2 cellular contexts compared by ENCODE assay signal in the genomic region with DNA sequence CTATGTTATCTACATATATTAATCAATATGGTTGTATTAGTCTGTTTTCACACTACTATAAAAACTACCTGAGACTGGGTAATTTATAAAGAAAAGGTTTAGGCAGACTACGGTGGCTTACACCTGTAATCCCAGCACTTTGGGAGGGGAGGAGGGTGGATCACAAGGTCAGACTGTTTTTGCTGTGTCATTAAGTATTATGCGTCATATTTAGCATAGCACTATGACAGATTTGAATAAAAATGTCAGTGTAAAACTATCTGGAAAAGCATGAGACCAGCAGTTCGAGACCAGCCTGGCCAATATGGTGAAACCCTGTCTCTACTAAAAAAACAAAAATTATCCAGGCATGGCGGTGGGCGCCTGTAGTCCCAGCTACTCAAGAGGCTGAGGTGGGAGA.
TF ChIP-seq lines count a peak whose summit lies in the region.

No MANE protein-coding gene starts in this region.

TF ChIP-seq in GM23338, 12 proteins besides CTCF, POLR2A, EP300 and RAD21 (continues in another document):
- TF ChIP-seq, protein P1, sequence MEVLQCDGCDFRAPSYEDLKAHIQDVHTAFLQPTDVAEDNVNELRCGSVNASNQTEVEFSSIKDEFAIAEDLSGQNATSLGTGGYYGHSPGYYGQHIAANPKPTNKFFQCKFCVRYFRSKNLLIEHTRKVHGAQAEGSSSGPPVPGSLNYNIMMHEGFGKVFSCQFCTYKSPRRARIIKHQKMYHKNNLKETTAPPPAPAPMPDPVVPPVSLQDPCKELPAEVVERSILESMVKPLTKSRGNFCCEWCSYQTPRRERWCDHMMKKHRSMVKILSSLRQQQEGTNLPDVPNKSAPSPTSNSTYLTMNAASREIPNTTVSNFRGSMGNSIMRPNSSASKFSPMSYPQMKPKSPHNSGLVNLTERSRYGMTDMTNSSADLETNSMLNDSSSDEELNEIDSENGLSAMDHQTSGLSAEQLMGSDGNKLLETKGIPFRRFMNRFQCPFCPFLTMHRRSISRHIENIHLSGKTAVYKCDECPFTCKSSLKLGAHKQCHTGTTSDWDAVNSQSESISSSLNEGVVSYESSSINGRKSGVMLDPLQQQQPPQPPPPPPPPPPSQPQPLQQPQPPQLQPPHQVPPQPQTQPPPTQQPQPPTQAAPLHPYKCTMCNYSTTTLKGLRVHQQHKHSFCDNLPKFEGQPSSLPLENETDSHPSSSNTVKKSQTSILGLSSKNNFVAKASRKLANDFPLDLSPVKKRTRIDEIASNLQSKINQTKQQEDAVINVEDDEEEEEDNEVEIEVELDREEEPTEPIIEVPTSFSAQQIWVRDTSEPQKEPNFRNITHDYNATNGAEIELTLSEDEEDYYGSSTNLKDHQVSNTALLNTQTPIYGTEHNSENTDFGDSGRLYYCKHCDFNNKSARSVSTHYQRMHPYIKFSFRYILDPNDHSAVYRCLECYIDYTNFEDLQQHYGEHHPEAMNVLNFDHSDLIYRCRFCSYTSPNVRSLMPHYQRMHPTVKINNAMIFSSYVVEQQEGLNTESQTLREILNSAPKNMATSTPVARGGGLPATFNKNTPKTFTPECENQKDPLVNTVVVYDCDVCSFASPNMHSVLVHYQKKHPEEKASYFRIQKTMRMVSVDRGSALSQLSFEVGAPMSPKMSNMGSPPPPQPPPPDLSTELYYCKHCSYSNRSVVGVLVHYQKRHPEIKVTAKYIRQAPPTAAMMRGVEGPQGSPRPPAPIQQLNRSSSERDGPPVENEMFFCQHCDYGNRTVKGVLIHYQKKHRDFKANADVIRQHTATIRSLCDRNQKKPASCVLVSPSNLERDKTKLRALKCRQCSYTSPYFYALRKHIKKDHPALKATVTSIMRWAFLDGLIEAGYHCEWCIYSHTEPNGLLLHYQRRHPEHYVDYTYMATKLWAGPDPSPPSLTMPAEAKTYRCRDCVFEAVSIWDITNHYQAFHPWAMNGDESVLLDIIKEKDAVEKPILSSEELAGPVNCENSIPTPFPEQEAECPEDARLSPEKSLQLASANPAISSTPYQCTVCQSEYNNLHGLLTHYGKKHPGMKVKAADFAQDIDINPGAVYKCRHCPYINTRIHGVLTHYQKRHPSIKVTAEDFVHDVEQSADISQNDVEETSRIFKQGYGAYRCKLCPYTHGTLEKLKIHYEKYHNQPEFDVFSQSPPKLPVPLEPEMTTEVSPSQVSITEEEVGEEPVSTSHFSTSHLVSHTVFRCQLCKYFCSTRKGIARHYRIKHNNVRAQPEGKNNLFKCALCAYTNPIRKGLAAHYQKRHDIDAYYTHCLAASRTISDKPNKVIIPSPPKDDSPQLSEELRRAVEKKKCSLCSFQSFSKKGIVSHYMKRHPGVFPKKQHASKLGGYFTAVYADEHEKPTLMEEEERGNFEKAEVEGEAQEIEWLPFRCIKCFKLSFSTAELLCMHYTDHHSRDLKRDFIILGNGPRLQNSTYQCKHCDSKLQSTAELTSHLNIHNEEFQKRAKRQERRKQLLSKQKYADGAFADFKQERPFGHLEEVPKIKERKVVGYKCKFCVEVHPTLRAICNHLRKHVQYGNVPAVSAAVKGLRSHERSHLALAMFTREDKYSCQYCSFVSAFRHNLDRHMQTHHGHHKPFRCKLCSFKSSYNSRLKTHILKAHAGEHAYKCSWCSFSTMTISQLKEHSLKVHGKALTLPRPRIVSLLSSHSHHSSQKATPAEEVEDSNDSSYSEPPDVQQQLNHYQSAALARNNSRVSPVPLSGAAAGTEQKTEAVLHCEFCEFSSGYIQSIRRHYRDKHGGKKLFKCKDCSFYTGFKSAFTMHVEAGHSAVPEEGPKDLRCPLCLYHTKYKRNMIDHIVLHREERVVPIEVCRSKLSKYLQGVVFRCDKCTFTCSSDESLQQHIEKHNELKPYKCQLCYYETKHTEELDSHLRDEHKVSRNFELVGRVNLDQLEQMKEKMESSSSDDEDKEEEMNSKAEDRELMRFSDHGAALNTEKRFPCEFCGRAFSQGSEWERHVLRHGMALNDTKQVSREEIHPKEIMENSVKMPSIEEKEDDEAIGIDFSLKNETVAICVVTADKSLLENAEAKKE (CRISPR knock-in tag; IDR thresholded peaks at IDR 0.05), result no peak
- TF ChIP-seq JUNB (IDR thresholded peaks at IDR 0.05; ENCODE audit: unreplicated experiment), result no peak
- TF ChIP-seq STAT1 (IDR thresholded peaks at IDR 0.05; ENCODE audit: unreplicated experiment), result no peak
- no peak for TF ChIP-seq EZH2 (IDR thresholded peaks at IDR 0.05; ENCODE audit: low read depth, unreplicated experiment)
- no peak for TF ChIP-seq CREB1 (CRISPR knock-in tag; IDR thresholded peaks at IDR 0.05; ENCODE audit: low read depth)
- no peak for TF ChIP-seq EZH2phosphoT487 (IDR thresholded peaks at IDR 0.05; ENCODE audit: unreplicated experiment)
- TF ChIP-seq ZNF114 (CRISPR knock-in tag; IDR thresholded peaks at IDR 0.05), result no peak
- TF ChIP-seq, protein P2, sequence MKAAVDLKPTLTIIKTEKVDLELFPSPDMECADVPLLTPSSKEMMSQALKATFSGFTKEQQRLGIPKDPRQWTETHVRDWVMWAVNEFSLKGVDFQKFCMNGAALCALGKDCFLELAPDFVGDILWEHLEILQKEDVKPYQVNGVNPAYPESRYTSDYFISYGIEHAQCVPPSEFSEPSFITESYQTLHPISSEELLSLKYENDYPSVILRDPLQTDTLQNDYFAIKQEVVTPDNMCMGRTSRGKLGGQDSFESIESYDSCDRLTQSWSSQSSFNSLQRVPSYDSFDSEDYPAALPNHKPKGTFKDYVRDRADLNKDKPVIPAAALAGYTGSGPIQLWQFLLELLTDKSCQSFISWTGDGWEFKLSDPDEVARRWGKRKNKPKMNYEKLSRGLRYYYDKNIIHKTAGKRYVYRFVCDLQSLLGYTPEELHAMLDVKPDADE (IDR thresholded peaks at IDR 0.05), result no peak
- TF ChIP-seq, protein P3, sequence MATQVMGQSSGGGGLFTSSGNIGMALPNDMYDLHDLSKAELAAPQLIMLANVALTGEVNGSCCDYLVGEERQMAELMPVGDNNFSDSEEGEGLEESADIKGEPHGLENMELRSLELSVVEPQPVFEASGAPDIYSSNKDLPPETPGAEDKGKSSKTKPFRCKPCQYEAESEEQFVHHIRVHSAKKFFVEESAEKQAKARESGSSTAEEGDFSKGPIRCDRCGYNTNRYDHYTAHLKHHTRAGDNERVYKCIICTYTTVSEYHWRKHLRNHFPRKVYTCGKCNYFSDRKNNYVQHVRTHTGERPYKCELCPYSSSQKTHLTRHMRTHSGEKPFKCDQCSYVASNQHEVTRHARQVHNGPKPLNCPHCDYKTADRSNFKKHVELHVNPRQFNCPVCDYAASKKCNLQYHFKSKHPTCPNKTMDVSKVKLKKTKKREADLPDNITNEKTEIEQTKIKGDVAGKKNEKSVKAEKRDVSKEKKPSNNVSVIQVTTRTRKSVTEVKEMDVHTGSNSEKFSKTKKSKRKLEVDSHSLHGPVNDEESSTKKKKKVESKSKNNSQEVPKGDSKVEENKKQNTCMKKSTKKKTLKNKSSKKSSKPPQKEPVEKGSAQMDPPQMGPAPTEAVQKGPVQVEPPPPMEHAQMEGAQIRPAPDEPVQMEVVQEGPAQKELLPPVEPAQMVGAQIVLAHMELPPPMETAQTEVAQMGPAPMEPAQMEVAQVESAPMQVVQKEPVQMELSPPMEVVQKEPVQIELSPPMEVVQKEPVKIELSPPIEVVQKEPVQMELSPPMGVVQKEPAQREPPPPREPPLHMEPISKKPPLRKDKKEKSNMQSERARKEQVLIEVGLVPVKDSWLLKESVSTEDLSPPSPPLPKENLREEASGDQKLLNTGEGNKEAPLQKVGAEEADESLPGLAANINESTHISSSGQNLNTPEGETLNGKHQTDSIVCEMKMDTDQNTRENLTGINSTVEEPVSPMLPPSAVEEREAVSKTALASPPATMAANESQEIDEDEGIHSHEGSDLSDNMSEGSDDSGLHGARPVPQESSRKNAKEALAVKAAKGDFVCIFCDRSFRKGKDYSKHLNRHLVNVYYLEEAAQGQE (IDR thresholded peaks at IDR 0.05; ENCODE audit: unreplicated experiment), result no peak
- no peak for TF ChIP-seq NANOG (IDR thresholded peaks at IDR 0.05; ENCODE audit: borderline replicate concordance)

TF ChIP-seq in K562, 482 proteins besides CTCF, POLR2A, EP300 and RAD21 (continued from another document):
- TF ChIP-seq NFE2 (IDR thresholded peaks at IDR 0.05; ENCODE audit: low read depth), result 0 out of 2 replicates have a peak, but pooled peaks have one; percentile 25
- no peak for TF ChIP-seq ZBED1 (IDR thresholded peaks at IDR 0.05)
- TF ChIP-seq RB1 (IDR thresholded peaks at IDR 0.05; ENCODE audit: low read depth), result no peak
- no peak for TF ChIP-seq CBFB (CRISPR knock-in tag; IDR thresholded peaks at IDR 0.05)
